19 cellular contexts compared by ENCODE assay signal in the genomic region with DNA sequence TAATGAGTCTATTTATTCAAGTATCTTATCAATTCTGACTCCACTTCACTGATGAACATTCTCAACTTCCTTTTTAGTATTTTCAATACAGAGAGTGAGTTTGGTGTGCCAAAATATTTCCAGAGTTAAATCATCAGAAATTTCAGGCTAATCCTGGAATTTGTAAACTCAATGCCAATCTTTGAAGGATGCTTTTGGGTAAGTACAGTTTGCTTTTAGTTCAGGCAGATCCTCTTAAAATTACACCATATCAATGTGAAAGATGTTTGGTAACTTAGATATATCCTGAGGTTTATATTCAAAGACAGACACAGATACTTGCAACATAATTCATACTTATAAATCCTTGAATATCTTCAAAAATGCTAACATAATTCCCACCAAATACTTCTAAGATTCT.
"Had no signal": no experiment of that assay in that cellular context is flagged by ENCODE, and none has a peak within 500 bp of the region (broad histone marks: within the 10 kb centered on the region; RNA-seq: fewer than 3 reads in every experiment).

No MANE protein-coding gene starts in this region.

- H3K4me3 ChIP-seq: adrenal gland, breast epithelium, colonic mucosa, esophagus squamous epithelium, gastrocnemius medialis, pancreas, psoas muscle, right atrium auricular region, upper lobe of left lung had no signal

- DNase-seq: activated CD4-positive, alpha-beta T cell treated with anti-CD3 and anti-CD28 coated beads, Interleukin-2, amount 50 U/mL, for 1 hour; activated CD4-positive, CD25-positive, alpha-beta regulatory T cell treated with anti-CD3 and anti-CD28 coated beads, Interleukin-2, amount 50 U/mL, for 72 hours; activated CD8-positive, alpha-beta T cell treated with anti-CD3 and anti-CD28 coated beads, Interleukin-2, amount 10 ng/mL, durations not matched to agents 7 days and 5 days; activated T-cell treated with anti-CD3 and anti-CD28 coated beads, Interleukin-2, amount 50 U/mL, for 1 hour; adrenal gland; colonic mucosa; endodermal cell; esophagus squamous epithelium; gastrocnemius medialis; hippocampal formation; pancreas; psoas muscle; stimulated activated CD4-positive, alpha-beta T cell treated with anti-CD3 and anti-CD28 coated beads, Interleukin-12 subunit alpha, Interleukin-12 subunit beta, amount 100 ng/mL, for 4 hours; stimulated activated CD4-positive, alpha-beta T cell treated with anti-CD3 and anti-CD28 coated beads, Interleukin-4, amount 100 ng/mL, for 4 hours; stimulated activated naive CD8-positive, alpha-beta T cell treated with anti-CD3 and anti-CD28 coated beads, Interleukin-15, Interleukin-2, amounts not matched to agents 100 U/mL and 50 U/mL, for 24 hours; upper lobe of left lung; WERI-Rb-1 had no signal
